Comparison of ENCODE assay signal across 1 cellular context in genomic region chr10:110357252-110357780, GRCh38.
TF ChIP-seq lines count a peak whose summit lies in the region.

No MANE protein-coding gene starts in this region.

TF ChIP-seq in GM12878, 131 proteins besides CTCF, POLR2A, EP300 and RAD21 (continued from another document):
- TF ChIP-seq, protein P1, sequence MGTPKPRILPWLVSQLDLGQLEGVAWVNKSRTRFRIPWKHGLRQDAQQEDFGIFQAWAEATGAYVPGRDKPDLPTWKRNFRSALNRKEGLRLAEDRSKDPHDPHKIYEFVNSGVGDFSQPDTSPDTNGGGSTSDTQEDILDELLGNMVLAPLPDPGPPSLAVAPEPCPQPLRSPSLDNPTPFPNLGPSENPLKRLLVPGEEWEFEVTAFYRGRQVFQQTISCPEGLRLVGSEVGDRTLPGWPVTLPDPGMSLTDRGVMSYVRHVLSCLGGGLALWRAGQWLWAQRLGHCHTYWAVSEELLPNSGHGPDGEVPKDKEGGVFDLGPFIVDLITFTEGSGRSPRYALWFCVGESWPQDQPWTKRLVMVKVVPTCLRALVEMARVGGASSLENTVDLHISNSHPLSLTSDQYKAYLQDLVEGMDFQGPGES (IDR thresholded peaks at IDR 0.05) = no peak
- peak; percentile 46; the same call in 1 of the 2 replicates for TF ChIP-seq JUNB (IDR thresholded peaks at IDR 0.05)
- TF ChIP-seq YBX1 (IDR thresholded peaks at IDR 0.05) = no peak
- TF ChIP-seq POU2F2 (IDR thresholded peaks at IDR 0.05; ENCODE audit: borderline replicate concordance, low read depth, low read length) = peak; percentile 65; the same call in 2 of the 3 replicates
- TF ChIP-seq CHD4 (IDR thresholded peaks at IDR 0.05) = no peak
